In the genomic region with DNA sequence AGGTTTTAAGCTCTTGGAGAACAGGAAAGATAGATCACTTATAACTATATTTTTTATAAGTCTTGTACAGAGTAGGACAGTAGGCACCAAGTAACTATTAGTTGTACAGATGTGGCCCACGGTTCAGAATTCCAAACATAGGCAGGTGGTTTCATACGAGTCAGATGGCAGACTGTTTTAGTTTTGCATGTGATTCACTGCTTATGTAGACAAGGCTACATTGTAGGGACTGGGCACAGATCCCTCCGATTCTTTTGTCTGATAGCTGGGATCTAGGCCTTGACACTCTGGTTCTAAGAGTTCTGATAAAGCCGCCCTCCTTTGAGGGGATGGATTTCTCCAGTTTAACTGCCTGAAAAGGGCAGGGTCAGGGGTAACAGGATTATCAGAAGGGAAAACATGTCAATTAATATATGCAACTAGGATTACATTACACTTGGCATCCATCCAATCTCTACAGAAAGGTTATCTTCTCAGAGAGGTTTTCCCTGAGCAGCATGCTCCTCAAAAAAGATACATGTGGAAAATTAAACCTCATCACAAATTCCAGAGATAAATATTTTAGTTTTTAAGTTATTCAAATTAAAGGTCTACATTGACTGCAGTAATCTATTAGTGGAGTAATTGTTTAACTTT, we compare ENCODE assay signal across 1 cellular context.
TF ChIP-seq lines count a peak whose summit lies in the region.

No MANE protein-coding gene starts in this region.

TF ChIP-seq in GM23338, 12 proteins besides CTCF, POLR2A, EP300 and RAD21:
- TF ChIP-seq POLR2AphosphoS5 (IDR thresholded peaks at IDR 0.05; ENCODE audit: low read depth) (no peak), ZNF114 (CRISPR knock-in tag; IDR thresholded peaks at IDR 0.05) (no peak), CREB1 (CRISPR knock-in tag; IDR thresholded peaks at IDR 0.05; ENCODE audit: low read depth) (no peak), ZNF331 (CRISPR knock-in tag; IDR thresholded peaks at IDR 0.05; ENCODE audit: low read depth) (no peak), EZH2phosphoT487 (IDR thresholded peaks at IDR 0.05; ENCODE audit: unreplicated experiment) (no peak), STAT1 (IDR thresholded peaks at IDR 0.05; ENCODE audit: unreplicated experiment) (no peak), EZH2 (IDR thresholded peaks at IDR 0.05; ENCODE audit: low read depth, unreplicated experiment) (no peak), NANOG (IDR thresholded peaks at IDR 0.05; ENCODE audit: borderline replicate concordance) (no peak), JUNB (IDR thresholded peaks at IDR 0.05; ENCODE audit: unreplicated experiment) (no peak)
- TF ChIP-seq, protein P1, sequence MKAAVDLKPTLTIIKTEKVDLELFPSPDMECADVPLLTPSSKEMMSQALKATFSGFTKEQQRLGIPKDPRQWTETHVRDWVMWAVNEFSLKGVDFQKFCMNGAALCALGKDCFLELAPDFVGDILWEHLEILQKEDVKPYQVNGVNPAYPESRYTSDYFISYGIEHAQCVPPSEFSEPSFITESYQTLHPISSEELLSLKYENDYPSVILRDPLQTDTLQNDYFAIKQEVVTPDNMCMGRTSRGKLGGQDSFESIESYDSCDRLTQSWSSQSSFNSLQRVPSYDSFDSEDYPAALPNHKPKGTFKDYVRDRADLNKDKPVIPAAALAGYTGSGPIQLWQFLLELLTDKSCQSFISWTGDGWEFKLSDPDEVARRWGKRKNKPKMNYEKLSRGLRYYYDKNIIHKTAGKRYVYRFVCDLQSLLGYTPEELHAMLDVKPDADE (IDR thresholded peaks at IDR 0.05): no peak
- TF ChIP-seq, protein P2, sequence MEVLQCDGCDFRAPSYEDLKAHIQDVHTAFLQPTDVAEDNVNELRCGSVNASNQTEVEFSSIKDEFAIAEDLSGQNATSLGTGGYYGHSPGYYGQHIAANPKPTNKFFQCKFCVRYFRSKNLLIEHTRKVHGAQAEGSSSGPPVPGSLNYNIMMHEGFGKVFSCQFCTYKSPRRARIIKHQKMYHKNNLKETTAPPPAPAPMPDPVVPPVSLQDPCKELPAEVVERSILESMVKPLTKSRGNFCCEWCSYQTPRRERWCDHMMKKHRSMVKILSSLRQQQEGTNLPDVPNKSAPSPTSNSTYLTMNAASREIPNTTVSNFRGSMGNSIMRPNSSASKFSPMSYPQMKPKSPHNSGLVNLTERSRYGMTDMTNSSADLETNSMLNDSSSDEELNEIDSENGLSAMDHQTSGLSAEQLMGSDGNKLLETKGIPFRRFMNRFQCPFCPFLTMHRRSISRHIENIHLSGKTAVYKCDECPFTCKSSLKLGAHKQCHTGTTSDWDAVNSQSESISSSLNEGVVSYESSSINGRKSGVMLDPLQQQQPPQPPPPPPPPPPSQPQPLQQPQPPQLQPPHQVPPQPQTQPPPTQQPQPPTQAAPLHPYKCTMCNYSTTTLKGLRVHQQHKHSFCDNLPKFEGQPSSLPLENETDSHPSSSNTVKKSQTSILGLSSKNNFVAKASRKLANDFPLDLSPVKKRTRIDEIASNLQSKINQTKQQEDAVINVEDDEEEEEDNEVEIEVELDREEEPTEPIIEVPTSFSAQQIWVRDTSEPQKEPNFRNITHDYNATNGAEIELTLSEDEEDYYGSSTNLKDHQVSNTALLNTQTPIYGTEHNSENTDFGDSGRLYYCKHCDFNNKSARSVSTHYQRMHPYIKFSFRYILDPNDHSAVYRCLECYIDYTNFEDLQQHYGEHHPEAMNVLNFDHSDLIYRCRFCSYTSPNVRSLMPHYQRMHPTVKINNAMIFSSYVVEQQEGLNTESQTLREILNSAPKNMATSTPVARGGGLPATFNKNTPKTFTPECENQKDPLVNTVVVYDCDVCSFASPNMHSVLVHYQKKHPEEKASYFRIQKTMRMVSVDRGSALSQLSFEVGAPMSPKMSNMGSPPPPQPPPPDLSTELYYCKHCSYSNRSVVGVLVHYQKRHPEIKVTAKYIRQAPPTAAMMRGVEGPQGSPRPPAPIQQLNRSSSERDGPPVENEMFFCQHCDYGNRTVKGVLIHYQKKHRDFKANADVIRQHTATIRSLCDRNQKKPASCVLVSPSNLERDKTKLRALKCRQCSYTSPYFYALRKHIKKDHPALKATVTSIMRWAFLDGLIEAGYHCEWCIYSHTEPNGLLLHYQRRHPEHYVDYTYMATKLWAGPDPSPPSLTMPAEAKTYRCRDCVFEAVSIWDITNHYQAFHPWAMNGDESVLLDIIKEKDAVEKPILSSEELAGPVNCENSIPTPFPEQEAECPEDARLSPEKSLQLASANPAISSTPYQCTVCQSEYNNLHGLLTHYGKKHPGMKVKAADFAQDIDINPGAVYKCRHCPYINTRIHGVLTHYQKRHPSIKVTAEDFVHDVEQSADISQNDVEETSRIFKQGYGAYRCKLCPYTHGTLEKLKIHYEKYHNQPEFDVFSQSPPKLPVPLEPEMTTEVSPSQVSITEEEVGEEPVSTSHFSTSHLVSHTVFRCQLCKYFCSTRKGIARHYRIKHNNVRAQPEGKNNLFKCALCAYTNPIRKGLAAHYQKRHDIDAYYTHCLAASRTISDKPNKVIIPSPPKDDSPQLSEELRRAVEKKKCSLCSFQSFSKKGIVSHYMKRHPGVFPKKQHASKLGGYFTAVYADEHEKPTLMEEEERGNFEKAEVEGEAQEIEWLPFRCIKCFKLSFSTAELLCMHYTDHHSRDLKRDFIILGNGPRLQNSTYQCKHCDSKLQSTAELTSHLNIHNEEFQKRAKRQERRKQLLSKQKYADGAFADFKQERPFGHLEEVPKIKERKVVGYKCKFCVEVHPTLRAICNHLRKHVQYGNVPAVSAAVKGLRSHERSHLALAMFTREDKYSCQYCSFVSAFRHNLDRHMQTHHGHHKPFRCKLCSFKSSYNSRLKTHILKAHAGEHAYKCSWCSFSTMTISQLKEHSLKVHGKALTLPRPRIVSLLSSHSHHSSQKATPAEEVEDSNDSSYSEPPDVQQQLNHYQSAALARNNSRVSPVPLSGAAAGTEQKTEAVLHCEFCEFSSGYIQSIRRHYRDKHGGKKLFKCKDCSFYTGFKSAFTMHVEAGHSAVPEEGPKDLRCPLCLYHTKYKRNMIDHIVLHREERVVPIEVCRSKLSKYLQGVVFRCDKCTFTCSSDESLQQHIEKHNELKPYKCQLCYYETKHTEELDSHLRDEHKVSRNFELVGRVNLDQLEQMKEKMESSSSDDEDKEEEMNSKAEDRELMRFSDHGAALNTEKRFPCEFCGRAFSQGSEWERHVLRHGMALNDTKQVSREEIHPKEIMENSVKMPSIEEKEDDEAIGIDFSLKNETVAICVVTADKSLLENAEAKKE (CRISPR knock-in tag; IDR thresholded peaks at IDR 0.05): no peak
